1 cellular context compared by ENCODE assay signal in the genomic region with DNA sequence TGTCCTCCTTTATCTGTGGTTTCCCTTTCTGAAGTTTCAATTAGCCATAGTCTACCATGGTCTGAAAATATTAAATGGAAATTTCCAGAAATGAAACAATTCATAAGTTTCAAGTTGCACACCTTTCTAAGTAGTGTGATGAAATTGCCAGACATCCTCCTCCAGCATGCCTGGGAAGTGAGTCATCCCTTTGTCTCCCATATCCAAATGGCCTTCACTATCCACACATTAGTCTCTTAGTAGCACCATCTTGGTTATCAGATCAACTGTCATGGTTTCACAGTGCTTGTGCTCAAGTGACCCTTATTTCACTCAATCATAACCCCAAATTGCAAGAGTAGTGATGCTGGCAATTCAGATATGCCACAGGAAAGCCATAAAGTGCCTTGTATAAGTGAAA.
A peak's percentile ranks its signal among the peaks of the same experiment; 100 is the strongest.
TF ChIP-seq lines count a peak whose summit lies in the region.

No MANE protein-coding gene starts in this region.

TF ChIP-seq in HCT116, 20 proteins besides CTCF, POLR2A, EP300 and RAD21 (continued from another document):
- TF ChIP-seq YY1 (IDR thresholded peaks at IDR 0.05; ENCODE audit: extremely low read depth, insufficient replicate concordance, low read depth, low read length) (peak; percentile 62), EZH2 (IDR thresholded peaks at IDR 0.05) (no peak), CEBPB (IDR thresholded peaks at IDR 0.05; ENCODE audit: low read depth) (peak; percentile 89), EGR1 (IDR thresholded peaks at IDR 0.05; ENCODE audit: low read depth) (no peak), JUND (IDR thresholded peaks at IDR 0.05) (peak; percentile 74), ZNF274 (IDR thresholded peaks at IDR 0.05; ENCODE audit: low read depth, low read length) (no peak), ELF1 (IDR thresholded peaks at IDR 0.05; ENCODE audit: borderline replicate concordance, low read depth) (no peak), POLR2AphosphoS5 (IDR thresholded peaks at IDR 0.05; ENCODE audit: low read depth, low read length) (no peak), FOSL1 (IDR thresholded peaks at IDR 0.05; ENCODE audit: low read depth) (peak; percentile 49)
- TF ChIP-seq, protein P1, sequence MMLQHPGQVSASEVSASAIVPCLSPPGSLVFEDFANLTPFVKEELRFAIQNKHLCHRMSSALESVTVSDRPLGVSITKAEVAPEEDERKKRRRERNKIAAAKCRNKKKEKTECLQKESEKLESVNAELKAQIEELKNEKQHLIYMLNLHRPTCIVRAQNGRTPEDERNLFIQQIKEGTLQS (IDR thresholded peaks at IDR 0.05) = 0 out of 2 replicates have a peak, but pooled peaks have one; percentile 29
